Comparison of ENCODE assay signal across 31 cellular contexts in the genomic region with DNA sequence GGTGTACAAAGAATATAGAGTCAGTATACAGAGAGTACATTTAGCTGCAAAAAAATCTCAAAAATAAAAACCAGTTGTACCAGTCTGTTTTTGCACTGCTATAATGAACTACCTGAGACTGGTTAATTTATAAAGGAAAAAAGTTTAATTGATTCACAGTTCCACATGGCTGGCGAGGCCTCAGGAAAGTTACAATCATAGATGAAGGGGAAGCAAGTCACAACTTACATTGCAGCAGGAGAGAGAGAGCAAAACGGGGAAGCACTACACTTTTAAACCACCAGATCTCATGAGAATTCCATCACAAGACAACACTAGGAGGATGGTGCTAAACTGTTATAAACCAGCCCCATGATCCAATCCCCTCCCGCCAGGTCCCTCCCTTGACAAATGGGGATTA.
"Had no signal": no experiment of that assay in that cellular context is flagged by ENCODE, and none has a peak within 500 bp of the region (broad histone marks: within the 10 kb centered on the region; RNA-seq: fewer than 3 reads in every experiment).

No MANE protein-coding gene starts in this region.

- H3K27ac Mint-ChIP-seq: activated B cell treated with CpG ODN at 0.5 μM for 24 hours; activated CD4-positive, alpha-beta T cell treated with anti-CD3 and anti-CD28 coated beads, Interleukin-2, amount 10 ng/mL, durations not matched to agents 24 days and 14 days; activated CD8-positive, alpha-beta memory T cell treated with anti-CD3 and anti-CD28 coated beads, Interleukin-2, amount 10 ng/mL, durations not matched to agents 7 days and 5 days; activated naive CD8-positive, alpha-beta T cell; activated T-cell treated with anti-CD3 and anti-CD28 coated beads, Interleukin-2, amount 50 U/mL, for 24 hours; activated T-helper 1 cell treated with anti-CD3 and anti-CD28 coated beads, Interleukin-12 subunit alpha, Interleukin-12 subunit beta, Interleukin-2, Interleukin-4 antibody, amounts not matched to agents 30 ng/mL and 10 ng/mL and 1 ng/mL, durations not matched to agents 14 hours and 24 hours and 36 hours; brain had no signal

- H3K27me3 Mint-ChIP-seq: activated B cell treated with CpG ODN at 0.5 μM for 24 hours; activated naive CD8-positive, alpha-beta T cell had no signal

- FAIRE-seq: astrocyte, K562 had no signal

- H3K4me1 Mint-ChIP-seq: activated B cell treated with CpG ODN at 0.5 μM for 24 hours; activated CD4-positive, alpha-beta T cell treated with anti-CD3 and anti-CD28 coated beads, Interleukin-2, amount 10 ng/mL, durations not matched to agents 24 days and 14 days; activated CD8-positive, alpha-beta memory T cell treated with anti-CD3 and anti-CD28 coated beads, Interleukin-2, amount 10 ng/mL, durations not matched to agents 7 days and 5 days; brain had no signal

- H3K27ac ChIP-seq: RWPE1, SJCRH30 had no signal

- ATAC-seq: activated CD8-positive, alpha-beta memory T cell treated with anti-CD3 and anti-CD28 coated beads, Interleukin-2, amount 10 ng/mL, durations not matched to agents 7 days and 5 days; K562; Panc1; SK-N-SH treated with all-trans-retinoic acid at 6 μM for 48 hours had no signal

- H3K36me3 Mint-ChIP-seq: activated CD8-positive, alpha-beta memory T cell treated with anti-CD3 and anti-CD28 coated beads, Interleukin-2, amount 10 ng/mL, durations not matched to agents 7 days and 5 days; activated naive CD8-positive, alpha-beta T cell; brain had no signal

- H3K9me3 ChIP-seq: SJCRH30 had no signal

- H3K27me3 ChIP-seq: SJCRH30 had no signal

- H3K4me3 Mint-ChIP-seq: activated B cell treated with CpG ODN at 0.5 μM for 24 hours; activated CD4-positive, alpha-beta T cell treated with anti-CD3 and anti-CD28 coated beads, Interleukin-2, amount 10 ng/mL, durations not matched to agents 24 days and 14 days; activated CD8-positive, alpha-beta memory T cell treated with anti-CD3 and anti-CD28 coated beads, Interleukin-2, amount 10 ng/mL, durations not matched to agents 7 days and 5 days; activated naive CD8-positive, alpha-beta T cell; activated T-cell treated with anti-CD3 and anti-CD28 coated beads, Interleukin-2, amount 50 U/mL, for 24 hours; activated T-helper 1 cell treated with anti-CD3 and anti-CD28 coated beads, Interleukin-12 subunit alpha, Interleukin-12 subunit beta, Interleukin-2, Interleukin-4 antibody, amounts not matched to agents 30 ng/mL and 10 ng/mL and 1 ng/mL, durations not matched to agents 14 hours and 24 hours and 36 hours; brain had no signal

- DNase-seq: activated B cell treated with CpG ODN at 0.5 μM for 24 hours; activated CD4-positive, alpha-beta T cell treated with anti-CD3 and anti-CD28 coated beads for 1 hour; activated CD4-positive, alpha-beta T cell treated with anti-CD3 and anti-CD28 coated beads, Interleukin-2, amount 10 ng/mL, durations not matched to agents 24 days and 14 days; activated CD4-positive, alpha-beta T cell treated with anti-CD3 and anti-CD28 coated beads, Interleukin-2, amount 50 U/mL, for 48 hours; activated CD8-positive, alpha-beta memory T cell treated with anti-CD3 and anti-CD28 coated beads, Interleukin-2, amount 10 ng/mL, durations not matched to agents 7 days and 5 days; activated effector memory CD4-positive, alpha-beta T cell treated with Interleukin-2 at 50 U/mL for 16 hours; activated naive CD4-positive, alpha-beta T cell treated with Interleukin-2 at 50 U/mL for 16 hours; activated T-cell treated with anti-CD3 and anti-CD28 coated beads, Interleukin-2, amount 50 U/mL, for 24 hours; amygdala; Karpas-422; NCI-H1092; NCI-H1417; NCI-H2029; NCI-H2107; NCI-H2171 treated with DMSO at 0.1 percent for 48 hours; NCI-H345; NCI-H510A; NCI-H526 treated with DMSO at 0.1 percent for 48 hours; NCI-H82; OCI-M1; Right ventricle myocardium superior; SJCRH30; SW 1271 had no signal

- H3K36me3 ChIP-seq: SJCRH30 had no signal

- H3K4me3 ChIP-seq: K562, SJCRH30 had no signal

- H3K9me3 Mint-ChIP-seq: activated B cell treated with CpG ODN at 0.5 μM for 24 hours; activated CD4-positive, alpha-beta T cell treated with anti-CD3 and anti-CD28 coated beads, Interleukin-2, amount 10 ng/mL, durations not matched to agents 24 days and 14 days; activated T-cell treated with anti-CD3 and anti-CD28 coated beads, Interleukin-2, amount 50 U/mL, for 24 hours; activated T-helper 1 cell treated with anti-CD3 and anti-CD28 coated beads, Interleukin-12 subunit alpha, Interleukin-12 subunit beta, Interleukin-2, Interleukin-4 antibody, amounts not matched to agents 30 ng/mL and 10 ng/mL and 1 ng/mL, durations not matched to agents 14 hours and 24 hours and 36 hours had no signal
